ENCODE assay signal across 8 cellular contexts in genomic region chr2:216115224-216115582, GRCh38. TPM values are rescaled to one million over a fixed set of nuclear protein-coding genes. Genes with fewer than 3 reads are reported as not detected.
DNase-seq lines count a peak whose midpoint lies in the region; ATAC-seq and TF ChIP-seq lines count a peak whose summit lies in the region.

No MANE protein-coding gene starts in this region.

- H3K9me3 ChIP-seq in cardiac muscle cell (ENCODE audit: low read depth) (no peaks in the 10 kb centered on the region), endocrine pancreas (ENCODE audit: control insufficient read depth, low read length) (no peaks in the 10 kb centered on the region)

- DNase-seq in cardiac muscle cell (ENCODE audit: low read depth in 1 of 2, low spot score in 1 of 2) (peak in 1 of 2 donors; percentile 22), Right ventricle myocardium inferior (ENCODE audit: missing footprints) (no peak), RWPE1 (ENCODE audit: low spot score) (peak; percentile 14), omental fat pad (ENCODE audit: low spot score) (no peak), GM19240 (ENCODE audit: insufficient read length, low spot score) (no peak)
- DNase-seq in natural killer cell treated with Interleukin-12 subunit alpha and Interleukin-12 subunit beta and Interleukin-15 and Interleukin-18, amount 100 ng/mL, for 72 hours (ENCODE audit: low spot score), result no peak

- peaks cover 71 to 85% of the 10 kb centered on the region in 2 donors for H3K4me1 Mint-ChIP-seq in natural killer cell treated with Interleukin-12 subunit alpha and Interleukin-12 subunit beta and Interleukin-15 and Interleukin-18, amount 100 ng/mL, for 72 hours (ENCODE audit: low read depth in 2 of 2)

- no peaks in the 10 kb centered on the region for H3K27me3 Mint-ChIP-seq in natural killer cell treated with Interleukin-12 subunit alpha and Interleukin-12 subunit beta and Interleukin-15 and Interleukin-18, amount 100 ng/mL, for 72 hours

- CTCF ChIA-PET in RWPE1 (lab: Yijun Ruan, JAX), result no interaction called here

- intact Hi-C loops in Right ventricle myocardium inferior (cut with DNase I), result no loop called here

- peak overlapping the region; percentile 98 to 100 for H3K27ac Mint-ChIP-seq in natural killer cell treated with Interleukin-12 subunit alpha and Interleukin-12 subunit beta and Interleukin-15 and Interleukin-18, amount 100 ng/mL, for 72 hours

- TF ChIP-seq CTCF in cardiac muscle cell (IDR thresholded peaks at IDR 0.05; ENCODE audit: low read depth, low read length) (no peak), RWPE1 (conservative IDR thresholded peaks at IDR 0.05; ENCODE audit: low read depth) (no peak), omental fat pad (IDR thresholded peaks at IDR 0.05) (no peak)

- H3K36me3 Mint-ChIP-seq in natural killer cell treated with Interleukin-12 subunit alpha and Interleukin-12 subunit beta and Interleukin-15 and Interleukin-18, amount 100 ng/mL, for 72 hours, result peaks cover 84% of the 10 kb centered on the region

- POLR2A ChIA-PET in RWPE1 (lab: Yijun Ruan, JAX; ENCODE audit: low non-redundant PET), result no interaction called here

- H3K4me3 ChIP-seq in cardiac muscle cell, result peak overlapping the region; percentile 20
- H3K4me3 ChIP-seq in endocrine pancreas (ENCODE audit: control insufficient read depth, insufficient read depth, low read length), result peak overlapping the region; percentile 95

- H3K36me3 ChIP-seq in cardiac muscle cell (peaks cover 61% of the 10 kb centered on the region), endocrine pancreas (ENCODE audit: control insufficient read depth, insufficient read depth, low read length) (no peaks in the 10 kb centered on the region)

- ATAC-seq in Right ventricle myocardium inferior, result no peak
- no peak for ATAC-seq in natural killer cell treated with Interleukin-12 subunit alpha and Interleukin-12 subunit beta and Interleukin-15 and Interleukin-18, amount 100 ng/mL, for 72 hours
- ATAC-seq in omental fat pad (ENCODE audit: low FRiP score), result no peak
- no peak for ATAC-seq in GM18502 (IDR thresholded peaks at IDR 0.05; ENCODE audit: poor library complexity, unreplicated experiment)

- H3K27me3 ChIP-seq in cardiac muscle cell, result no peaks in the 10 kb centered on the region
- no peaks in the 10 kb centered on the region for H3K27me3 ChIP-seq in endocrine pancreas (ENCODE audit: control insufficient read depth, insufficient read depth, low read length)

- H3K27ac ChIP-seq in cardiac muscle cell, result peak overlapping the region; percentile 92
- H3K27ac ChIP-seq in RWPE1, result peak overlapping the region; percentile 64

- peak overlapping the region; percentile 97 for H3K4me3 Mint-ChIP-seq in natural killer cell treated with Interleukin-12 subunit alpha and Interleukin-12 subunit beta and Interleukin-15 and Interleukin-18, amount 100 ng/mL, for 72 hours

- peak overlapping the region; percentile 74 for H3K9ac ChIP-seq in endocrine pancreas (ENCODE audit: control insufficient read depth, insufficient read depth, low read length)

- H3K4me1 ChIP-seq in cardiac muscle cell (ENCODE audit: low read depth) (peaks cover 17% of the 10 kb centered on the region), endocrine pancreas (ENCODE audit: control insufficient read depth, insufficient read depth, low read length) (peaks cover 14% of the 10 kb centered on the region)

- H3K9me3 Mint-ChIP-seq in natural killer cell treated with Interleukin-12 subunit alpha and Interleukin-12 subunit beta and Interleukin-15 and Interleukin-18, amount 100 ng/mL, for 72 hours, result no peaks in the 10 kb centered on the region

RNA-seq across cellular contexts. Expression of gene XRCC5, which starts 6.1 kb away (rescaled TPM):
- total RNA-seq in cardiac muscle cell (150 and 174 TPM in 2 replicates), Right ventricle myocardium inferior (113 TPM), omental fat pad (100 to 1,000 TPM; 112 to 153 (median 143) TPM)
- 233 and 241 TPM in 2 replicates for polyA plus RNA-seq in cardiac muscle cell
- total RNA-seq in natural killer cell treated with Interleukin-12 subunit alpha and Interleukin-12 subunit beta and Interleukin-15 and Interleukin-18, amount 100 ng/mL, for 72 hours, result 100 to 1,000 TPM; 454 to 500 TPM

RNA-seq across cellular contexts. Expression of gene TMEM169, which starts 33.5 kb away (rescaled TPM):
- total RNA-seq in cardiac muscle cell (1.2 and 1.8 TPM in 2 replicates), Right ventricle myocardium inferior (0.24 TPM), omental fat pad (1 to 10 TPM in 1 of 4 donors, under 1 TPM in 3; 0.36 to 1.6 (median 0.70) TPM)
- 0.65 and 1.9 TPM in 2 replicates for polyA plus RNA-seq in cardiac muscle cell
- total RNA-seq in natural killer cell treated with Interleukin-12 subunit alpha and Interleukin-12 subunit beta and Interleukin-15 and Interleukin-18, amount 100 ng/mL, for 72 hours, result 1 to 10 TPM in 1 of 2 donors, under 1 TPM in 1; 0.56 to 1.9 TPM

RNA-seq across cellular contexts. Expression of gene PECR, which starts 33.6 kb away (rescaled TPM):
- total RNA-seq in cardiac muscle cell (6.4 and 12.8 TPM in 2 replicates), Right ventricle myocardium inferior (7.4 TPM), omental fat pad (10 to 100 TPM; 18.5 to 57.9 (median 24.2) TPM)
- polyA plus RNA-seq in cardiac muscle cell, result 9.9 and 11.4 TPM in 2 replicates
- 10 to 100 TPM; 10.5 to 16.1 TPM for total RNA-seq in natural killer cell treated with Interleukin-12 subunit alpha and Interleukin-12 subunit beta and Interleukin-15 and Interleukin-18, amount 100 ng/mL, for 72 hours
